ENCODE assay signal across 2 cellular contexts in genomic region chr10:119132521-119133345, GRCh38.
TF ChIP-seq lines count a peak whose summit lies in the region.

No MANE protein-coding gene starts in this region.

TF ChIP-seq in liver, 16 proteins besides CTCF, POLR2A, EP300 and RAD21:
- no peak for TF ChIP-seq NR2F2 (IDR thresholded peaks at IDR 0.05)

TF ChIP-seq in HepG2, 621 proteins besides CTCF, POLR2A, EP300 and RAD21:
- TF ChIP-seq ZBTB7B (CRISPR knock-in tag; IDR thresholded peaks at IDR 0.05) = no peak
- TF ChIP-seq ZBTB38 (CRISPR knock-in tag; IDR thresholded peaks at IDR 0.05) = no peak
- TF ChIP-seq ZNF530 (CRISPR knock-in tag; IDR thresholded peaks at IDR 0.05; ENCODE audit: low read depth) = no peak
- TF ChIP-seq CENPX (CRISPR knock-in tag; IDR thresholded peaks at IDR 0.05) = no peak
- no peak for TF ChIP-seq ZNF563 (CRISPR knock-in tag; IDR thresholded peaks at IDR 0.05)
- TF ChIP-seq, protein P1, sequence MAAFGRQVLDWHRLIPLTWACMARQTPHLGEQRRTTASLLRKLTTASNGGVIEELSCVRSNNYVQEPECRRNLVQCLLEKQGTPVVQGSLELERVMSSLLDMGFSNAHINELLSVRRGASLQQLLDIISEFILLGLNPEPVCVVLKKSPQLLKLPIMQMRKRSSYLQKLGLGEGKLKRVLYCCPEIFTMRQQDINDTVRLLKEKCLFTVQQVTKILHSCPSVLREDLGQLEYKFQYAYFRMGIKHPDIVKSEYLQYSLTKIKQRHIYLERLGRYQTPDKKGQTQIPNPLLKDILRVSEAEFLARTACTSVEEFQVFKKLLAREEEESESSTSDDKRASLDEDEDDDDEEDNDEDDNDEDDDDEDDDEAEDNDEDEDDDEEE (CRISPR knock-in tag; IDR thresholded peaks at IDR 0.05) = no peak
